ENCODE assay signal across 15 cellular contexts in genomic region chr3:13316603-13317002, GRCh38.
"Had no signal": no experiment of that assay in that cellular context is flagged by ENCODE, and none has a peak within 500 bp of the region (broad histone marks: within the 10 kb centered on the region; RNA-seq: fewer than 3 reads in every experiment).

No MANE protein-coding gene starts in this region.

- ATAC-seq: gastroesophageal sphincter; left cardiac atrium; mucosa of descending colon; naive thymus-derived CD8-positive, alpha-beta T cell had no signal

- H3K9me3 ChIP-seq: colonic mucosa, gastroesophageal sphincter, mucosa of descending colon, sigmoid colon, thyroid gland had no signal

- H3K27ac ChIP-seq: colonic mucosa, gastroesophageal sphincter, sigmoid colon, thyroid gland had no signal

- DNase-seq: activated CD4-positive, CD25-positive, alpha-beta regulatory T cell; activated effector memory CD4-positive, alpha-beta T cell treated with anti-CD3 and anti-CD28 coated beads, Interleukin-2, amount 50 U/mL, for 16 hours; activated naive CD8-positive, alpha-beta T cell treated with anti-CD3 and anti-CD28 coated beads for 36 hours; activated T-cell treated with anti-CD3 and anti-CD28 coated beads, Interleukin-2, amount 50 U/mL, for 1 hour; colonic mucosa; effector memory CD4-positive, alpha-beta T cell; left cardiac atrium; mucosa of descending colon; sigmoid colon; stimulated activated CD4-positive, alpha-beta T cell treated with anti-CD3 and anti-CD28 coated beads, Interleukin-12 subunit alpha, Interleukin-12 subunit beta, amount 100 ng/mL, for 4 hours; T-helper 2 cell; thyroid gland had no signal

- H3K4me1 ChIP-seq: colonic mucosa, gastroesophageal sphincter, sigmoid colon, thyroid gland had no signal

- H3K36me3 ChIP-seq: colonic mucosa had no signal

- H3K27me3 ChIP-seq: colonic mucosa, gastroesophageal sphincter, sigmoid colon, thyroid gland had no signal

- H3K4me3 ChIP-seq: colonic mucosa, gastroesophageal sphincter, lung, mucosa of descending colon, sigmoid colon, thyroid gland had no signal
